In the genomic region with DNA sequence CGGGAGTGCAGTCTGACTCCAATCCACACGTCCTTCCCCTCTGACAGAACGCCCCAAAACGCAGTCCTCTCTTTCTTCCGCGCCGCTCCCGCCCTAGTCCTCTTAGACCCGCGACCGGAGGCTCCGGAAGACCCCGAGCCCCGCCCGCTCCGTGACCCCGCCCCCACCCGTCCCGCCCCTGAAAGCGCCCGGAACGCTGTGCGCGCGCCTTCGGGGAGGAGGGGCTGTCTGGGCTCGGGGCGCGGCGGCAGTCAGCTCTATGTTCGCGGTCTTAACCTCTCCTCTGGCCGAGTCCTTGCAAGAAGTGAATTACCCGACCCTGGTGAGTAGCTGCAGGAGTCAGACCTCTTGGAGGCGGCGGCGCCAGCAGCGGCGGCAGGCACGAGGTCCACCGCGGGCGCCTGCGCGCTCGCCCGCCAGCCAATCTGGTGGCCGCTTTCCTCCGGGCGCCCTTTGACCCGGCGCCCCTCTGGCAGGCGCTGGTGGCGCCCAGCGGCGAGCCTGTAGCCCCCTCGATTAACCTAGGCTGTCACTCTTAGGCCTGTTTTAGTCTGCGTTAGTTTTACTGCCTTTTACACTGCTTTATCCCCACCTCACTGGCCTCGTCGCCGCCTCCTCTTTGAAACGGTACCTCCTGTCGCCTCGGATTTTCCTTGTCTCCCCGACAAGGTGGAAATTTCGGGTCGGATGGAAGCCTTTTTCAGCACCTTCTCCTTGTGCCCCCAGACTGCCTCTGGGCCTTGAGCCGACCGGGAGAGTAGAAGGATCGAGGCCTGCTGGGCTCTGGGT, we compare ENCODE assay signal across 8 cellular contexts. TPM values are rescaled to one million over a fixed set of nuclear protein-coding genes. Genes with fewer than 3 reads are reported as not detected.
DNase-seq lines count a peak whose midpoint lies in the region; FAIRE-seq and TF ChIP-seq lines count a peak whose summit lies in the region.

A gene with protein sequence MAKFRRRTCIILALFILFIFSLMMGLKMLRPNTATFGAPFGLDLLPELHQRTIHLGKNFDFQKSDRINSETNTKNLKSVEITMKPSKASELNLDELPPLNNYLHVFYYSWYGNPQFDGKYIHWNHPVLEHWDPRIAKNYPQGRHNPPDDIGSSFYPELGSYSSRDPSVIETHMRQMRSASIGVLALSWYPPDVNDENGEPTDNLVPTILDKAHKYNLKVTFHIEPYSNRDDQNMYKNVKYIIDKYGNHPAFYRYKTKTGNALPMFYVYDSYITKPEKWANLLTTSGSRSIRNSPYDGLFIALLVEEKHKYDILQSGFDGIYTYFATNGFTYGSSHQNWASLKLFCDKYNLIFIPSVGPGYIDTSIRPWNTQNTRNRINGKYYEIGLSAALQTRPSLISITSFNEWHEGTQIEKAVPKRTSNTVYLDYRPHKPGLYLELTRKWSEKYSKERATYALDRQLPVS (plus strand): TSS at position 219 of the 789 bp plus-strand sequence. CDS start 8,905 bp downstream, outside the sequence.

- no peaks in the 10 kb centered on the region for H3K27me3 Mint-ChIP-seq in nephron progenitor cell (ENCODE audit: low read depth, poor library complexity)
- H3K27me3 Mint-ChIP-seq in stimulated activated naive CD8-positive, alpha-beta T cell treated with anti-CD3 and anti-CD28 coated beads, Interleukin-15, Interleukin-2, amounts not matched to agents 100 ng/mL and 50 ng/mL, for 24 hours: no peaks in the 10 kb centered on the region

- TF ChIP-seq CTCF in fibroblast of the aortic adventitia (IDR thresholded peaks at IDR 0.05; ENCODE audit: insufficient read depth, low read length) (no peak), nephron progenitor cell (IDR thresholded peaks at IDR 0.05) (no peak)

- TF ChIP-seq POLR2A in H54 (IDR thresholded peaks at IDR 0.05; ENCODE audit: low read depth, low read length) (peak; percentile 48; the same call in 1 of the 2 replicates), Raji (IDR thresholded peaks at IDR 0.05; ENCODE audit: insufficient read depth, low read depth, low read length) (peak; percentile 73)

- H3K27ac Mint-ChIP-seq in nephron progenitor cell: peak within 1 kb of the TSS; percentile 99
- peak within 1 kb of the TSS; percentile 96 for H3K27ac Mint-ChIP-seq in stimulated activated naive CD8-positive, alpha-beta T cell treated with anti-CD3 and anti-CD28 coated beads, Interleukin-15, Interleukin-2, amounts not matched to agents 100 ng/mL and 50 ng/mL, for 24 hours

- H3K4me3 Mint-ChIP-seq in nephron progenitor cell: peak within 1 kb of the TSS; percentile 97
- H3K4me3 Mint-ChIP-seq in stimulated activated naive CD8-positive, alpha-beta T cell treated with anti-CD3 and anti-CD28 coated beads, Interleukin-15, Interleukin-2, amounts not matched to agents 100 ng/mL and 50 ng/mL, for 24 hours: peak within 1 kb of the TSS; percentile 97

- H3K4me1 Mint-ChIP-seq in nephron progenitor cell: peaks cover 35% of the 10 kb centered on the region
- peaks cover 41% of the 10 kb centered on the region for H3K4me1 Mint-ChIP-seq in stimulated activated naive CD8-positive, alpha-beta T cell treated with anti-CD3 and anti-CD28 coated beads, Interleukin-15, Interleukin-2, amounts not matched to agents 100 ng/mL and 50 ng/mL, for 24 hours (ENCODE audit: low read depth)

- H3K9me3 Mint-ChIP-seq in nephron progenitor cell: peaks cover 15% of the 10 kb centered on the region
- H3K9me3 Mint-ChIP-seq in stimulated activated naive CD8-positive, alpha-beta T cell treated with anti-CD3 and anti-CD28 coated beads, Interleukin-15, Interleukin-2, amounts not matched to agents 100 ng/mL and 50 ng/mL, for 24 hours: no peaks in the 10 kb centered on the region

- no peak for FAIRE-seq in H54 (lab: Jason Lieb, UNC)

- peak; percentile 89 for DNase-seq in ELF-1 (ENCODE audit: low read depth, low spot score)
- DNase-seq in H54 (ENCODE audit: insufficient read length, low spot score): peak; percentile 49
- DNase-seq in LoVo (ENCODE audit: low spot score): peak; percentile 76
- peak; percentile 60 for DNase-seq in activated T-helper 9 cell treated with anti-CD3 and anti-CD28 coated beads, Interleukin-2, amount 50 U/mL, for 16 hours (ENCODE audit: low read depth)
- peak; percentile 86 for DNase-seq in fibroblast of the aortic adventitia (ENCODE audit: low read depth)
- DNase-seq in nephron progenitor cell: peak; percentile 84

- H3K4me3 ChIP-seq in fibroblast of the aortic adventitia (ENCODE audit: low read depth, low read length): peak within 1 kb of the TSS; percentile 94

- peaks cover 25% of the 10 kb centered on the region for H3K36me3 Mint-ChIP-seq in nephron progenitor cell (ENCODE audit: low read depth)
- peaks cover 5% of the 10 kb centered on the region for H3K36me3 Mint-ChIP-seq in stimulated activated naive CD8-positive, alpha-beta T cell treated with anti-CD3 and anti-CD28 coated beads, Interleukin-15, Interleukin-2, amounts not matched to agents 100 ng/mL and 50 ng/mL, for 24 hours (ENCODE audit: low read depth)

RNA-seq across cellular contexts. Expression of the gene that starts here (rescaled TPM):
- 4.3 and 24.9 TPM in 2 replicates for total RNA-seq in fibroblast of the aortic adventitia (ENCODE audit: low replicate concordance)

Comparison
In these comparisons a context has a peak if more than half of its experiments do, and no peak if none do; other contexts are left out.
1. Peak in every context shown above with its lines: DNase-seq and H3K4me3 ChIP-seq.